Comparison of ENCODE assay signal across 8 cellular contexts in the genomic region with DNA sequence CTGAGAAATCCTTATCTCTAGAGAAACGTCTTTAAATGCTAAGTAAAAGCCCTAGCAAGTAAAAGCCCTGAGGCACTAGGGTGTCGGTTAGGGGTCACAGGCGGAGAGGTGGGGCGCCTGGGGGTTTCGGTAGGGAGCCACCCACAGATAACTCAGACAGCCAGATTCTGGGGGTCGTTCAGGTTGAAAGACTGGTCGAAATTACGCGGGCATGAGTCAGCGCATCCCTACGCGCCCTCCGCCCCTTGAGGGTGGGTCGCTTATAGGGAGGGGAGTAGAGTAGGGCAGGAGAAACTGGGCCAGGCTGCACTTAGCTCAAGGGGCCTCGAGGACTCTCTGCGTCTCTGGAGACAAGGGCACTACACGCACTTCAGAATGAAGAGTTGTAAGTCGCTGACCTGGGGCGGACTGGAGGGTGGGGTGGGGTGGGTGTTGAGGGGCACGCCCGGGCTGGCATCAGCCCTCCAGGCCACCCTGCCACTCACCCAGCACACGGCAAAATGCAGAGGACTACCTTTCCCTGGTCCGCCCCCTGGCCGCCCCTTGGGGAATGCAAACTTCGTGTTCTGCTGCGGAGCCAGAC. TPM values are rescaled to one million over a fixed set of nuclear protein-coding genes. Genes with fewer than 3 reads are reported as not detected.
DNase-seq lines count a peak whose midpoint lies in the region; ATAC-seq and TF ChIP-seq lines count a peak whose summit lies in the region.

No MANE protein-coding gene starts in this region.

- H3K36me3 ChIP-seq in brain microvascular endothelial cell (replicated peaks) = peaks cover 6% of the 10 kb centered on the region
- H3K36me3 ChIP-seq in kidney epithelial cell (ENCODE audit: control insufficient read depth, insufficient read depth, low read length) = no peaks in the 10 kb centered on the region
- peaks cover 4 to 22% (median 19%) of the 10 kb centered on the region in 5 donors for H3K36me3 ChIP-seq in subcutaneous abdominal adipose tissue (ENCODE audit: control insufficient read depth in 5 of 5, insufficient read depth in 5 of 5, low read length in 5 of 5)

- DNase-seq in ELR (ENCODE audit: low read depth) = peak; percentile 64
- peak; percentile 79 for DNase-seq in NCI-H2227 (lab: John Stamatoyannopoulos, UW; ENCODE audit: unreplicated experiment)
- peak; percentile 29 for DNase-seq in brain microvascular endothelial cell
- DNase-seq in kidney epithelial cell (ENCODE audit: low read depth) = no peak
- no peak for DNase-seq in SKM-1 (lab: John Stamatoyannopoulos, UW; ENCODE audit: unreplicated experiment)
- no peak for DNase-seq in HK-2 (ENCODE audit: unreplicated experiment)

- ATAC-seq in GM19397 (IDR thresholded peaks at IDR 0.05; ENCODE audit: unreplicated experiment) = no peak

- H3K9me3 ChIP-seq in subcutaneous abdominal adipose tissue (ENCODE audit: control insufficient read depth in 5 of 5, low read length in 5 of 5) = no peaks in the 10 kb centered on the region

- H3K27ac ChIP-seq in brain microvascular endothelial cell (peak overlapping the region; percentile 80), subcutaneous abdominal adipose tissue (ENCODE audit: low read depth, low read length) (peak overlapping the region; percentile 90)

- in situ Hi-C loops in brain microvascular endothelial cell (cut with HindIII; ENCODE audit: low pct_ligation_motif_present, low sequenced_read_pairs) = no loop called here

- H3K27me3 ChIP-seq in brain microvascular endothelial cell (replicated peaks) = no peaks in the 10 kb centered on the region
- H3K27me3 ChIP-seq in kidney epithelial cell (ENCODE audit: control insufficient read depth, insufficient read depth, low read length) = peaks cover 29% of the 10 kb centered on the region
- peaks cover 0 to 18% (median 8%) of the 10 kb centered on the region in 5 donors for H3K27me3 ChIP-seq in subcutaneous abdominal adipose tissue (ENCODE audit: control insufficient read depth in 5 of 5, insufficient read depth in 4 of 5, low read length in 5 of 5)

- H3K4me3 ChIP-seq in brain microvascular endothelial cell (ENCODE audit: low read depth, low read length) (peak overlapping the region; percentile 86), kidney epithelial cell (ENCODE audit: low read depth, low read length) (peak overlapping the region; percentile 61), subcutaneous abdominal adipose tissue (ENCODE audit: low read depth in 1 of 5, low read length in 5 of 5) (peak overlapping the region; percentile 91 to 96 (median 94))

- H3K9ac ChIP-seq in subcutaneous abdominal adipose tissue (ENCODE audit: low read length in 5 of 5) = peak overlapping the region; percentile 57 to 85 (median 77)

- TF ChIP-seq CTCF in brain microvascular endothelial cell (IDR thresholded peaks at IDR 0.05; ENCODE audit: low read depth, low read length, missing control alignments) (peak; percentile 46), kidney epithelial cell (IDR thresholded peaks at IDR 0.05; ENCODE audit: insufficient read depth, low read length, poor library complexity, severe bottlenecking) (peak; percentile 33)

- H3K4me1 ChIP-seq in subcutaneous abdominal adipose tissue (ENCODE audit: control insufficient read depth in 5 of 5, insufficient read depth in 5 of 5, low read length in 5 of 5) = peaks cover 0 to 50% (median 47%) of the 10 kb centered on the region in 5 donors

RNA-seq across cellular contexts. Expression of a gene that starts 0.6 kb away (rescaled TPM):
- total RNA-seq in kidney epithelial cell = 12.9 and 20.5 TPM in 2 replicates

RNA-seq across cellular contexts. Expression of a gene that starts 1.6 kb away (rescaled TPM):
- total RNA-seq in kidney epithelial cell = 0.27 TPM in 1 of 2 replicates, not detected in the other

RNA-seq across cellular contexts. Expression of a gene that starts 11.1 kb away (rescaled TPM):
- total RNA-seq in kidney epithelial cell = 2.6 and 5.1 TPM in 2 replicates

RNA-seq across cellular contexts. Expression of a gene that starts 22.5 kb away (rescaled TPM):
- 57.2 and 62.3 TPM in 2 replicates for total RNA-seq in kidney epithelial cell

RNA-seq across cellular contexts. Expression of a gene that starts 23.3 kb away (rescaled TPM):
- total RNA-seq in kidney epithelial cell = 4.6 and 5.3 TPM in 2 replicates

Comparison
In these comparisons a context has a peak if more than half of its experiments do, and no peak if none do; other contexts are left out.
1. DNase-seq: peak in ELR (single experiment), NCI-H2227 (single experiment) and brain microvascular endothelial cell (single experiment); none in kidney epithelial cell (single experiment), SKM-1 (single experiment) and HK-2 (single experiment).
2. Peak in every context shown above with its lines, with median percentiles within 50 percentile points of each other: H3K4me3 ChIP-seq.